Comparison of ENCODE assay signal across 8 cellular contexts in genomic region chr17:44137891-44138709, GRCh38. TPM values are rescaled to one million over a fixed set of nuclear protein-coding genes. Genes with fewer than 3 reads are reported as not detected.
DNase-seq lines count a peak whose midpoint lies in the region; ATAC-seq and TF ChIP-seq lines count a peak whose summit lies in the region.

No MANE protein-coding gene starts in this region.

- peaks cover 15% of the 10 kb centered on the region for H3K4me1 Mint-ChIP-seq in activated T-helper 2 cell treated with anti-CD3 and anti-CD28 coated beads, Interferon-gamma antibody, Interleukin-2, Interleukin-4, amounts not matched to agents 10 μg/mL and 5 μg/mL and 100 μg/mL, durations not matched to agents 14 hours and 24 hours and 36 hours (ENCODE audit: low read depth)
- peaks cover 23% of the 10 kb centered on the region for H3K4me1 Mint-ChIP-seq in osteocyte (ENCODE audit: unreplicated experiment)

- in situ Hi-C loops in ACHN (cut with HindIII; ENCODE audit: low pct_ligation_motif_present, low pct_unique_long_range_greater_than_20kb, low sequenced_read_pairs), result no loop called here

- peak; percentile 99 for DNase-seq in ACHN
- DNase-seq in HK-2 (ENCODE audit: unreplicated experiment), result peak; percentile 97
- peak; percentile 27 to 84 (median 73) for DNase-seq in Peyer's patch
- peak; percentile 46 for DNase-seq in activated T-helper 2 cell treated with anti-CD3 and anti-CD28 coated beads, Interferon-gamma antibody, Interleukin-2, Interleukin-4, amounts not matched to agents 10 μg/mL and 5 μg/mL and 100 μg/mL, durations not matched to agents 14 hours and 24 hours and 36 hours (ENCODE audit: low spot score)
- DNase-seq in fibroblast of villous mesenchyme (ENCODE audit: low read depth), result peak; percentile 99
- peak; percentile 97 for DNase-seq in osteocyte (ENCODE audit: extremely low spot score, unreplicated experiment)
- DNase-seq in tibial nerve (ENCODE audit: low spot score in 2 of 2), result peak; percentile 66 to 69

- H3K27me3 ChIP-seq in Peyer's patch, result no peaks in the 10 kb centered on the region
- no peaks in the 10 kb centered on the region for H3K27me3 ChIP-seq in tibial nerve

- H3K27me3 Mint-ChIP-seq in activated T-helper 2 cell treated with anti-CD3 and anti-CD28 coated beads, Interferon-gamma antibody, Interleukin-2, Interleukin-4, amounts not matched to agents 10 μg/mL and 5 μg/mL and 100 μg/mL, durations not matched to agents 14 hours and 24 hours and 36 hours (ENCODE audit: low read depth), result no peaks in the 10 kb centered on the region
- H3K27me3 Mint-ChIP-seq in osteocyte (ENCODE audit: unreplicated experiment), result no peaks in the 10 kb centered on the region

- no peaks in the 10 kb centered on the region for H3K36me3 Mint-ChIP-seq in activated T-helper 2 cell treated with anti-CD3 and anti-CD28 coated beads, Interferon-gamma antibody, Interleukin-2, Interleukin-4, amounts not matched to agents 10 μg/mL and 5 μg/mL and 100 μg/mL, durations not matched to agents 14 hours and 24 hours and 36 hours (ENCODE audit: low read depth)
- H3K36me3 Mint-ChIP-seq in osteocyte (ENCODE audit: unreplicated experiment), result no peaks in the 10 kb centered on the region

- 1 to 3% methylated on average over 19 to 20 of the region's 20 CpGs for WGBS in tibial nerve, 2 donors

- peak; percentile 78 to 87 for TF ChIP-seq EP300 in tibial nerve (IDR thresholded peaks at IDR 0.05)

- H3K9me3 ChIP-seq in Peyer's patch (no peaks in the 10 kb centered on the region), tibial nerve (no peaks in the 10 kb centered on the region)

- H3K27ac Mint-ChIP-seq in activated T-helper 2 cell treated with anti-CD3 and anti-CD28 coated beads, Interferon-gamma antibody, Interleukin-2, Interleukin-4, amounts not matched to agents 10 μg/mL and 5 μg/mL and 100 μg/mL, durations not matched to agents 14 hours and 24 hours and 36 hours, result peak overlapping the region; percentile 80
- H3K27ac Mint-ChIP-seq in osteocyte (ENCODE audit: unreplicated experiment), result peak overlapping the region; percentile 95

- no peak for TF ChIP-seq POLR2A in Peyer's patch (IDR thresholded peaks at IDR 0.05)
- TF ChIP-seq POLR2A in tibial nerve (IDR thresholded peaks at IDR 0.05), result peak; percentile 43 to 54

- H3K4me1 ChIP-seq in Peyer's patch (peaks cover 0 to 20% (median 2%) of the 10 kb centered on the region in 4 donors), tibial nerve (peaks cover 0 to 33% (median 17%) of the 10 kb centered on the region in 4 donors)

- peak overlapping the region in 2 of 4 donors; percentile 54 to 59 for H3K27ac ChIP-seq in Peyer's patch
- peak overlapping the region in 3 of 4 donors; percentile 57 to 91 (median 86) for H3K27ac ChIP-seq in tibial nerve

- H3K36me3 ChIP-seq in Peyer's patch (no peaks in the 10 kb centered on the region), tibial nerve (no peaks in the 10 kb centered on the region)

- TF ChIP-seq CTCF in Peyer's patch (IDR thresholded peaks at IDR 0.05) (no peak), fibroblast of villous mesenchyme (IDR thresholded peaks at IDR 0.05; ENCODE audit: insufficient read depth, low read depth, low read length) (no peak), osteocyte (IDR thresholded peaks at IDR 0.05) (no peak), tibial nerve (IDR thresholded peaks at IDR 0.05) (no peak)

- no peak for ATAC-seq in HG02973 (IDR thresholded peaks at IDR 0.05; ENCODE audit: unreplicated experiment)

- H3K4me3 ChIP-seq in Peyer's patch (no peak overlapping the region), fibroblast of villous mesenchyme (ENCODE audit: low read depth, low read length) (peak overlapping the region; percentile 40), tibial nerve (peak overlapping the region in 2 of 4 donors; percentile 3 to 17)

- H3K9me3 Mint-ChIP-seq in activated T-helper 2 cell treated with anti-CD3 and anti-CD28 coated beads, Interferon-gamma antibody, Interleukin-2, Interleukin-4, amounts not matched to agents 10 μg/mL and 5 μg/mL and 100 μg/mL, durations not matched to agents 14 hours and 24 hours and 36 hours, result no peaks in the 10 kb centered on the region
- H3K9me3 Mint-ChIP-seq in osteocyte (ENCODE audit: unreplicated experiment), result no peaks in the 10 kb centered on the region

- intact Hi-C loops in activated T-helper 2 cell treated with anti-CD3 and anti-CD28 coated beads, Interferon-gamma antibody, Interleukin-2, Interleukin-4, amounts not matched to agents 10 μg/mL and 5 μg/mL and 100 μg/mL, durations not matched to agents 14 hours and 24 hours and 36 hours (cut with micrococcal nuclease), result no loop called here

- H3K4me3 Mint-ChIP-seq in activated T-helper 2 cell treated with anti-CD3 and anti-CD28 coated beads, Interferon-gamma antibody, Interleukin-2, Interleukin-4, amounts not matched to agents 10 μg/mL and 5 μg/mL and 100 μg/mL, durations not matched to agents 14 hours and 24 hours and 36 hours (ENCODE audit: low read depth), result peak overlapping the region; percentile 38
- H3K4me3 Mint-ChIP-seq in osteocyte (ENCODE audit: unreplicated experiment), result peak overlapping the region; percentile 68

RNA-seq across cellular contexts. Expression of gene HROB, which starts 3.6 kb away (rescaled TPM):
- 1 to 10 TPM in 3 of 4 donors, under 1 TPM in 1; 0.53 to 5.8 (median 1.6) TPM for total RNA-seq in Peyer's patch
- total RNA-seq in activated T-helper 2 cell treated with anti-CD3 and anti-CD28 coated beads, Interferon-gamma antibody, Interleukin-2, Interleukin-4, amounts not matched to agents 10 μg/mL and 5 μg/mL and 100 μg/mL, durations not matched to agents 14 hours and 24 hours and 36 hours, result 20.7 and 24.1 TPM in 2 replicates
- 3.0 and 3.2 TPM in 2 replicates for total RNA-seq in fibroblast of villous mesenchyme
- total RNA-seq in osteocyte, result 2.2 and 2.3 TPM in 2 replicates
- total RNA-seq in tibial nerve, result 1 to 10 TPM; 1.5 to 2.7 (median 2.1) TPM

RNA-seq across cellular contexts. Expression of gene HDAC5, which starts 14.7 kb away (rescaled TPM):
- total RNA-seq in Peyer's patch (10 to 100 TPM; 42.4 to 71.0 (median 48.4) TPM), fibroblast of villous mesenchyme (36.7 and 62.8 TPM in 2 replicates), osteocyte (42.0 and 44.4 TPM in 2 replicates), tibial nerve (100 to 1,000 TPM in 3 of 4 donors, 10 to 100 TPM in 1; 99.8 to 201 (median 125) TPM)
- total RNA-seq in activated T-helper 2 cell treated with anti-CD3 and anti-CD28 coated beads, Interferon-gamma antibody, Interleukin-2, Interleukin-4, amounts not matched to agents 10 μg/mL and 5 μg/mL and 100 μg/mL, durations not matched to agents 14 hours and 24 hours and 36 hours, result 18.7 and 19.9 TPM in 2 replicates

RNA-seq across cellular contexts. Expression of gene ASB16, which starts 32.4 kb away (rescaled TPM):
- total RNA-seq in Peyer's patch (under 1 TPM in 1 of 4 donors, not detected in 3; 0.57 TPM), fibroblast of villous mesenchyme (under 0.01 TPM in 1 of 2 replicates, not detected in the other), osteocyte (not detected in 2 replicates), tibial nerve (1 to 10 TPM in 1 of 4 donors, not detected in 3; 2.7 TPM)
- 0.21 and 0.59 TPM in 2 replicates for total RNA-seq in activated T-helper 2 cell treated with anti-CD3 and anti-CD28 coated beads, Interferon-gamma antibody, Interleukin-2, Interleukin-4, amounts not matched to agents 10 μg/mL and 5 μg/mL and 100 μg/mL, durations not matched to agents 14 hours and 24 hours and 36 hours

RNA-seq across cellular contexts. Expression of gene TMUB2, which starts 48.7 kb away (rescaled TPM):
- total RNA-seq in Peyer's patch (10 to 100 TPM; 19.8 to 66.6 (median 52.7) TPM), fibroblast of villous mesenchyme (19.0 and 28.1 TPM in 2 replicates), osteocyte (39.3 and 41.3 TPM in 2 replicates), tibial nerve (10 to 100 TPM; 28.6 to 41.2 (median 35.6) TPM)
- 20.4 and 20.9 TPM in 2 replicates for total RNA-seq in activated T-helper 2 cell treated with anti-CD3 and anti-CD28 coated beads, Interferon-gamma antibody, Interleukin-2, Interleukin-4, amounts not matched to agents 10 μg/mL and 5 μg/mL and 100 μg/mL, durations not matched to agents 14 hours and 24 hours and 36 hours

Comparison
In these comparisons a context has a peak if more than half of its experiments do, and no peak if none do; other contexts are left out.
1. DNase-seq: peak in every context shown above with its lines; median percentile 99 in ACHN; 99 in fibroblast of villous mesenchyme; 97 in HK-2; 97 in osteocyte; 73 in Peyer's patch; 68 in tibial nerve; 46 in activated T-helper 2 cell treated with anti-CD3 and anti-CD28 coated beads, Interferon-gamma antibody, Interleukin-2, Interleukin-4, amounts not matched to agents 10 μg/mL and 5 μg/mL and 100 μg/mL, durations not matched to agents 14 hours and 24 hours and 36 hours.
2. POLR2A ChIP-seq: peak in tibial nerve (2 of 2); none in Peyer's patch (0 of 2).